ENCODE assay signal across 1 cellular context in genomic region chr18:47174545-47175116, GRCh38.
TF ChIP-seq lines count a peak whose summit lies in the region.

No MANE protein-coding gene starts in this region.

TF ChIP-seq in H1, 55 proteins besides CTCF, POLR2A, EP300 and RAD21 (continued from another document):
- no peak for TF ChIP-seq ATF2 (IDR thresholded peaks at IDR 0.05; ENCODE audit: low read length)
- no peak for TF ChIP-seq EZH2 (IDR thresholded peaks at IDR 0.05; ENCODE audit: low read depth, low read length, severe bottlenecking)
- no peak for TF ChIP-seq FOSL1 (IDR thresholded peaks at IDR 0.05; ENCODE audit: insufficient read depth, low read depth, low read length)
- no peak for TF ChIP-seq ATF3 (IDR thresholded peaks at IDR 0.05; ENCODE audit: insufficient read depth, low read depth, low read length)
- TF ChIP-seq RBBP5 (IDR thresholded peaks at IDR 0.05; ENCODE audit: borderline replicate concordance, low read depth, low read length): no peak
- no peak for TF ChIP-seq POLR2AphosphoS5 (IDR thresholded peaks at IDR 0.05; ENCODE audit: low read depth, low read length)
- no peak for TF ChIP-seq NANOG (IDR thresholded peaks at IDR 0.05; ENCODE audit: insufficient read depth, low read depth, low read length, poor library complexity, severe bottlenecking)
- no peak for TF ChIP-seq SP1 (IDR thresholded peaks at IDR 0.05; ENCODE audit: low read depth, low read length)
- no peak for TF ChIP-seq ASH2L (IDR thresholded peaks at IDR 0.05; ENCODE audit: low read length)
